8 cellular contexts compared by ENCODE assay signal in genomic region chrX:72714471-72714916, GRCh38. TPM values are rescaled to one million over a fixed set of nuclear protein-coding genes. Genes with fewer than 3 reads are reported as not detected.
DNase-seq lines count a peak whose midpoint lies in the region; ATAC-seq, FAIRE-seq and TF ChIP-seq lines count a peak whose summit lies in the region.

No MANE protein-coding gene starts in this region.

- no peak for TF ChIP-seq EP300 in HepG2 (IDR thresholded peaks at IDR 0.05; ENCODE audit: low read depth in 2 of 2, low read length in 2 of 2)
- no peak for TF ChIP-seq EP300 in HepG2 (CRISPR knock-in tag; IDR thresholded peaks at IDR 0.05; ENCODE audit: borderline replicate concordance)

- no peak for DNase-seq in effector memory CD4-positive, alpha-beta T cell
- peak; percentile 12 for DNase-seq in HepG2 (ENCODE audit: low spot score)
- DNase-seq in stimulated activated naive CD8-positive, alpha-beta T cell treated with anti-CD3 and anti-CD28 coated beads, Interleukin-15, Interleukin-2, amounts not matched to agents 100 U/mL and 50 U/mL, for 24 hours: peak; percentile 13

- H4K20me1 ChIP-seq in KMS-11 (ENCODE audit: insufficient read depth) (no peaks in the 10 kb centered on the region), HepG2 (ENCODE audit: insufficient read depth, low read length) (no peaks in the 10 kb centered on the region)

- H3K27ac ChIP-seq in KMS-11 (peak overlapping the region; percentile 92), HepG2 (ENCODE audit: extremely low read length, insufficient read depth, low read length) (peak overlapping the region; percentile 61)
- no peak overlapping the region for H3K27ac ChIP-seq in effector memory CD4-positive, alpha-beta T cell (ENCODE audit: insufficient read depth, low read length, poor library complexity, severe bottlenecking)

- BruUV-seq in HepG2 (replicated peaks; lab: Mats Ljungman, UMichigan): no TSS peak

- H3K27me3 ChIP-seq in KMS-11 (ENCODE audit: insufficient read depth, low read depth) (no peaks in the 10 kb centered on the region), HepG2 (ENCODE audit: control insufficient read depth in 1 of 2, insufficient read depth in 2 of 2, low read length in 2 of 2) (no peaks in the 10 kb centered on the region)
- H3K27me3 ChIP-seq in effector memory CD4-positive, alpha-beta T cell (replicated peaks; ENCODE audit: control insufficient read depth, insufficient read depth, low read length, poor library complexity, severe bottlenecking): no peaks in the 10 kb centered on the region

- H3K4me3 ChIP-seq in KMS-11 (IDR thresholded peaks at IDR 0.05; ENCODE audit: insufficient read depth, low read depth, low read length) (no peak overlapping the region), HepG2 (replicated peaks in 1 of 3; ENCODE audit: insufficient read depth in 1 of 3, low read depth in 2 of 3, low read length in 3 of 3) (peak overlapping the region; percentile 59 to 70 (median 65))
- peak overlapping the region; percentile 25 for H3K4me3 ChIP-seq in effector memory CD4-positive, alpha-beta T cell (ENCODE audit: insufficient read depth, low read depth, low read length, poor library complexity, severe bottlenecking)

- in situ Hi-C loops in HepG2 (cut with HindIII; ENCODE audit: extremely low pct_ligation_motif_present, low pct_unique_long_range_greater_than_20kb): loop anchor here (25.0 kb wide), 1 partner anchor 427 kb away; the partner anchor contains the start of gene RPS4X

- no peak for TF ChIP-seq RAD21 in HepG2 (CRISPR knock-in tag; IDR thresholded peaks at IDR 0.05)

- H3K9me3 ChIP-seq in ES-I3 (ENCODE audit: control insufficient read depth, insufficient read depth, low read length) (no peaks in the 10 kb centered on the region), HepG2 (ENCODE audit: low read length) (no peaks in the 10 kb centered on the region)
- H3K9me3 ChIP-seq in effector memory CD4-positive, alpha-beta T cell (ENCODE audit: control insufficient read depth, low read length): no peaks in the 10 kb centered on the region

- H3K79me2 ChIP-seq in KMS-11 (ENCODE audit: insufficient read depth, low read depth) (0 out of 2 replicates have a peak, but pooled peaks cover 7% of the 10 kb centered on the region), HepG2 (ENCODE audit: insufficient read depth, low read length) (no peaks in the 10 kb centered on the region)

- CTCF ChIA-PET in HepG2 (lab: Yijun Ruan, JAX; ENCODE audit: low intra/inter-chr PET ratio, low total read pairs): no interaction called here

- ATAC-seq in SK-N-SH treated with all-trans-retinoic acid at 6 μM for 48 hours: peak; percentile 86
- peak; percentile 83 for ATAC-seq in HepG2
- no peak for ATAC-seq in stimulated activated naive CD8-positive, alpha-beta T cell treated with anti-CD3 and anti-CD28 coated beads, Interleukin-15, Interleukin-2, amounts not matched to agents 100 U/mL and 50 U/mL, for 24 hours
- no peak for ATAC-seq in GM21619 (IDR thresholded peaks at IDR 0.05; ENCODE audit: unreplicated experiment)
- ATAC-seq in GM19452 (IDR thresholded peaks at IDR 0.05; ENCODE audit: unreplicated experiment): no peak

- TF ChIP-seq CTCF in KMS-11 (conservative IDR thresholded peaks at IDR 0.05; ENCODE audit: low read depth, low read length): no peak
- TF ChIP-seq CTCF in HepG2 (CRISPR knock-in tag; IDR thresholded peaks at IDR 0.05): no peak

- H3K4me2 ChIP-seq in KMS-11 (peak overlapping the region; percentile 78), HepG2 (ENCODE audit: low read depth, low read length) (peak overlapping the region; percentile 66)

- H2AFZ ChIP-seq in KMS-11 (ENCODE audit: low read depth) (peak overlapping the region; percentile 86), HepG2 (ENCODE audit: low read length) (peak overlapping the region; percentile 90)

- intact Hi-C loops in HepG2 (cut with micrococcal nuclease; ENCODE audit: unreplicated experiment): no loop called here

- POLR2A ChIA-PET in HepG2 (lab: Yijun Ruan, JAX): interaction anchor here (1.1 kb wide), 1 partner anchor 437 kb away, joined by 3 read pairs; the partner anchor contains the start of gene RPS4X

- H3K36me3 ChIP-seq in ES-I3 (ENCODE audit: insufficient read depth, low read length): no peaks in the 10 kb centered on the region
- H3K36me3 ChIP-seq in KMS-11 (ENCODE audit: insufficient read depth): no peaks in the 10 kb centered on the region
- H3K36me3 ChIP-seq in effector memory CD4-positive, alpha-beta T cell (ENCODE audit: control insufficient read depth, insufficient read depth, low read length): no peaks in the 10 kb centered on the region
- H3K36me3 ChIP-seq in HepG2 (replicated peaks in 1 of 2; ENCODE audit: control insufficient read depth in 1 of 2, insufficient read depth in 2 of 2, low read length in 2 of 2): no peaks in the 10 kb centered on the region; a peak in 1 of 5 replicates

- 27% methylated on average over 3 of the region's 13 CpGs for WGBS in HepG2 (ENCODE audit: low lambda C conversion rate)

- no peak; a peak in 1 of 4 replicates for TF ChIP-seq POLR2A in HepG2 (IDR thresholded peaks at IDR 0.05; ENCODE audit: insufficient read depth in 1 of 2, low read depth in 2 of 2, low read length in 2 of 2)

- no peak for FAIRE-seq in HepG2 (lab: Jason Lieb, UNC)

- H3K9ac ChIP-seq in ES-I3 (ENCODE audit: low read depth, low read length) (peak overlapping the region; percentile 57), KMS-11 (peak overlapping the region; percentile 90), HepG2 (ENCODE audit: insufficient read depth, low read depth, low read length) (peak overlapping the region; percentile 60)

- H3K4me1 ChIP-seq in ES-I3 (ENCODE audit: insufficient read depth, low read length): peaks cover 11% of the 10 kb centered on the region; the same call in 1 of the 2 replicates
- peaks cover 11% of the 10 kb centered on the region for H3K4me1 ChIP-seq in KMS-11 (ENCODE audit: low read depth, poor library complexity, severe bottlenecking)
- no peaks in the 10 kb centered on the region for H3K4me1 ChIP-seq in effector memory CD4-positive, alpha-beta T cell (ENCODE audit: control insufficient read depth, insufficient read depth, low read length, poor library complexity, severe bottlenecking)
- H3K4me1 ChIP-seq in HepG2 (ENCODE audit: insufficient read depth, low read length): peaks cover 8% of the 10 kb centered on the region; the same call in 1 of the 2 replicates

TF ChIP-seq in SK-N-SH treated with all-trans-retinoic acid at 6 μM for 48 hours, 23 proteins besides CTCF, POLR2A, EP300 and RAD21 (continues in another document):
- TF ChIP-seq ZFP3 (CRISPR knock-in tag; IDR thresholded peaks at IDR 0.05) (no peak), ZFP30 (CRISPR knock-in tag; IDR thresholded peaks at IDR 0.05) (no peak), GLIS3 (CRISPR knock-in tag; IDR thresholded peaks at IDR 0.05) (no peak)

TF ChIP-seq in HepG2, 621 proteins besides CTCF, POLR2A, EP300 and RAD21 (continues in another document):
- TF ChIP-seq TFAP4 (IDR thresholded peaks at IDR 0.05; ENCODE audit: borderline replicate concordance, low read depth): peak; percentile 55; the same call in 1 of the 2 replicates
- TF ChIP-seq FOXP4 (CRISPR knock-in tag; IDR thresholded peaks at IDR 0.05): no peak
- no peak for TF ChIP-seq ZNF629 (CRISPR knock-in tag; conservative IDR thresholded peaks at IDR 0.05)
- TF ChIP-seq ZNF367 (CRISPR knock-in tag; IDR thresholded peaks at IDR 0.05; ENCODE audit: borderline replicate concordance): no peak

RNA-seq across cellular contexts. Expression of gene PHKA1, which starts 0.4 kb away (rescaled TPM):
- 5.4 and 6.8 TPM in 2 replicates for total RNA-seq in HepG2 (2016; rRNA removed; fragmentation: Illumina TruSeq; extraction: Trizol)
- 0.61 and 0.62 TPM in 2 replicates for total RNA-seq in HepG2 (2016; cell fraction: cytosol; rRNA removed; fragmentation: Illumina TruSeq; extraction: Trizol; ENCODE audit: low read depth)
- total RNA-seq in HepG2 (2016; cell fraction: insoluble cytoplasmic fraction; rRNA removed; fragmentation: Illumina TruSeq; extraction: Trizol): 5.1 and 6.2 TPM in 2 replicates
- 2.2 and 2.7 TPM in 2 replicates for total RNA-seq in HepG2 (2016; cell fraction: membrane; rRNA removed; fragmentation: Illumina TruSeq; extraction: Trizol)
- 5.4 and 6.0 TPM in 2 replicates for total RNA-seq in HepG2 (2016; cell fraction: nucleus; rRNA removed; fragmentation: Illumina TruSeq; extraction: Trizol)
- polyA plus RNA-seq in HepG2 (2011; rRNA removed): 6.6 and 6.8 TPM in 2 replicates
- polyA plus RNA-seq in HepG2 (2011; cell fraction: cytosol; rRNA removed): 3.5 and 5.0 TPM in 2 replicates
- 12.3 and 12.6 TPM in 2 replicates for polyA plus RNA-seq in HepG2 (2011; cell fraction: nucleus; rRNA removed)
- 5.0 and 5.4 TPM in 2 replicates for polyA plus RNA-seq in HepG2 (2012)
- 0.19 and 0.27 TPM in 2 replicates for polyA plus RNA-seq in HepG2 (2016; cell fraction: cytosol; fragmentation: Illumina TruSeq; extraction: Trizol; ENCODE audit: low read depth)
- polyA plus RNA-seq in HepG2 (2016; cell fraction: insoluble cytoplasmic fraction; fragmentation: Illumina TruSeq; extraction: Trizol; ENCODE audit: low read depth): 3.9 and 4.3 TPM in 2 replicates
- 0.84 and 0.86 TPM in 2 replicates for polyA plus RNA-seq in HepG2 (2016; cell fraction: membrane; fragmentation: Illumina TruSeq; extraction: Trizol; ENCODE audit: low read depth)
- 5.4 and 6.2 TPM in 2 replicates for polyA plus RNA-seq in HepG2 (2016; cell fraction: nucleus; fragmentation: Illumina TruSeq; extraction: Trizol; ENCODE audit: insufficient read depth, low read depth)
- polyA minus RNA-seq in HepG2 (2011; rRNA and poly(A)+ RNA removed; ENCODE audit: low replicate concordance): 8.1 and 24.9 TPM in 2 replicates
- polyA minus RNA-seq in HepG2 (2011; cell fraction: cytosol; rRNA and poly(A)+ RNA removed): 4.6 and 5.1 TPM in 2 replicates
- 10.8 and 14.0 TPM in 2 replicates for polyA minus RNA-seq in HepG2 (2011; cell fraction: nucleus; rRNA and poly(A)+ RNA removed)

Comparison
In these comparisons a context has a peak if more than half of its experiments do, and no peak if none do; other contexts are left out.
1. ATAC-seq: peak in SK-N-SH treated with all-trans-retinoic acid at 6 μM for 48 hours (single experiment) and HepG2 (single experiment); none in stimulated activated naive CD8-positive, alpha-beta T cell treated with anti-CD3 and anti-CD28 coated beads, Interleukin-15, Interleukin-2, amounts not matched to agents 100 U/mL and 50 U/mL, for 24 hours (single experiment), GM21619 (single experiment) and GM19452 (single experiment).
2. DNase-seq: peak in HepG2 (single experiment) and stimulated activated naive CD8-positive, alpha-beta T cell treated with anti-CD3 and anti-CD28 coated beads, Interleukin-15, Interleukin-2, amounts not matched to agents 100 U/mL and 50 U/mL, for 24 hours (single experiment); none in effector memory CD4-positive, alpha-beta T cell (0 of 3).
3. Peak in every context shown above with its lines, with median percentiles within 50 percentile points of each other: H3K9ac ChIP-seq.